In genomic region chr1:32612189-32612881, GRCh38 we compare ENCODE assay signal across 8 cellular contexts. TPM values are rescaled to one million over a fixed set of nuclear protein-coding genes. Genes with fewer than 3 reads are reported as not detected.
DNase-seq lines count a peak whose midpoint lies in the region; ATAC-seq, FAIRE-seq and TF ChIP-seq lines count a peak whose summit lies in the region.

No MANE protein-coding gene starts in this region.

- POLR2A ChIA-PET in naive thymus-derived CD8-positive, alpha-beta T cell (lab: Charles Lee) = interaction anchor here (0.6 to 1.0 kb wide), 3 partner anchors 14 to 184 kb away, joined by 3 to 5 read pairs (median 4); partner anchors contain the start of gene RBBP4

- H3K36me3 Mint-ChIP-seq in naive thymus-derived CD8-positive, alpha-beta T cell = peaks cover 0 to 2% (median 0%) of the 10 kb centered on the region in 3 donors

- H3K79me2 ChIP-seq in Karpas-422 (ENCODE audit: low read length) = no peaks in the 10 kb centered on the region

- no peak overlapping the region for H2AFZ ChIP-seq in Karpas-422 (ENCODE audit: low read length)

- DNase-seq in GM12892 (ENCODE audit: insufficient read length) = peak; percentile 69
- DNase-seq in NCI-H82 treated with DMSO at 0.1 percent for 48 hours (lab: John Stamatoyannopoulos, UW; ENCODE audit: unreplicated experiment) = peak; percentile 45
- DNase-seq in activated effector memory CD4-positive, alpha-beta T cell treated with anti-CD3 and anti-CD28 coated beads, Interleukin-2, amount 50 U/mL, for 16 hours = peak; percentile 80
- peak; percentile 74 for DNase-seq in fibroblast of villous mesenchyme (ENCODE audit: low read depth)
- peak in 9 of 10 donors; percentile 14 to 65 (median 32) for DNase-seq in naive thymus-derived CD8-positive, alpha-beta T cell
- peak; percentile 40 to 59 for DNase-seq in stimulated activated naive CD8-positive, alpha-beta T cell treated with anti-CD3 and anti-CD28 coated beads, Interleukin-15, amount 100 ng/mL, for 72 hours
- no peak for DNase-seq in Karpas-422

- no peak overlapping the region for H3K4me2 ChIP-seq in Karpas-422 (ENCODE audit: low read depth, low read length, poor library complexity, severe bottlenecking)

- peak; percentile 18 for TF ChIP-seq CTCF in fibroblast of villous mesenchyme (IDR thresholded peaks at IDR 0.05; ENCODE audit: insufficient read depth, low read depth, low read length)

- H3K36me3 ChIP-seq in Karpas-422 (ENCODE audit: insufficient read depth, low read length) = no peaks in the 10 kb centered on the region

- no peaks in the 10 kb centered on the region for H3K9me2 ChIP-seq in Karpas-422 (replicated peaks; ENCODE audit: insufficient read depth, low read length)

- H3K27me3 Mint-ChIP-seq in naive thymus-derived CD8-positive, alpha-beta T cell = no peaks in the 10 kb centered on the region
- no peaks in the 10 kb centered on the region for H3K27me3 Mint-ChIP-seq in stimulated activated naive CD8-positive, alpha-beta T cell treated with anti-CD3 and anti-CD28 coated beads, Interleukin-15, amount 100 ng/mL, for 72 hours

- peaks cover 4 to 11% (median 9%) of the 10 kb centered on the region in 4 donors for H3K4me1 Mint-ChIP-seq in naive thymus-derived CD8-positive, alpha-beta T cell
- H3K4me1 Mint-ChIP-seq in stimulated activated naive CD8-positive, alpha-beta T cell treated with anti-CD3 and anti-CD28 coated beads, Interleukin-15, amount 100 ng/mL, for 72 hours = peaks cover 10% of the 10 kb centered on the region

- no peaks in the 10 kb centered on the region for H3K9me3 Mint-ChIP-seq in naive thymus-derived CD8-positive, alpha-beta T cell
- H3K9me3 Mint-ChIP-seq in stimulated activated naive CD8-positive, alpha-beta T cell treated with anti-CD3 and anti-CD28 coated beads, Interleukin-15, amount 100 ng/mL, for 72 hours = no peaks in the 10 kb centered on the region

- peak overlapping the region; percentile 70 to 84 (median 79) for H3K4me3 Mint-ChIP-seq in naive thymus-derived CD8-positive, alpha-beta T cell
- H3K4me3 Mint-ChIP-seq in stimulated activated naive CD8-positive, alpha-beta T cell treated with anti-CD3 and anti-CD28 coated beads, Interleukin-15, amount 100 ng/mL, for 72 hours = peak overlapping the region; percentile 76 to 80

- peak; percentile 86 for FAIRE-seq in GM12892 (lab: Jason Lieb, UNC)

- no peak overlapping the region for H3K27ac ChIP-seq in Karpas-422 (ENCODE audit: low read length)

- H3K27ac Mint-ChIP-seq in naive thymus-derived CD8-positive, alpha-beta T cell = peak overlapping the region in 5 of 10 donors; percentile 1 to 65 (median 36)
- H3K27ac Mint-ChIP-seq in stimulated activated naive CD8-positive, alpha-beta T cell treated with anti-CD3 and anti-CD28 coated beads, Interleukin-15, amount 100 ng/mL, for 72 hours = peak overlapping the region in 1 of 2 donors; percentile 79

- H3K27me3 ChIP-seq in Karpas-422 (ENCODE audit: low read length) = no peaks in the 10 kb centered on the region

- ATAC-seq in HG03139 (IDR thresholded peaks at IDR 0.05; ENCODE audit: unreplicated experiment) = peak; percentile 79
- ATAC-seq in naive thymus-derived CD8-positive, alpha-beta T cell = peak; percentile 91 to 99
- peak; percentile 96 for ATAC-seq in stimulated activated naive CD8-positive, alpha-beta T cell treated with anti-CD3 and anti-CD28 coated beads, Interleukin-15, amount 100 ng/mL, for 72 hours

- 0 out of 2 replicates have a peak, but pooled peaks cover 3% of the 10 kb centered on the region for H3K4me1 ChIP-seq in Karpas-422 (ENCODE audit: low read length)

- no peaks in the 10 kb centered on the region for H3K9me3 ChIP-seq in Karpas-422 (ENCODE audit: low read length)

- H3K4me3 ChIP-seq in fibroblast of villous mesenchyme (ENCODE audit: low read depth, low read length) (peak overlapping the region; percentile 65), Karpas-422 (ENCODE audit: low read length) (no peak overlapping the region)

- no peaks in the 10 kb centered on the region for H4K20me1 ChIP-seq in Karpas-422 (ENCODE audit: insufficient read depth, low read depth, low read length)

- H3K9ac ChIP-seq in Karpas-422 (ENCODE audit: low read length) = no peak overlapping the region

- TF ChIP-seq POLR2A in GM12892 (IDR thresholded peaks at IDR 0.05; ENCODE audit: low read depth, low read length) = peak; percentile 80

RNA-seq across cellular contexts. Expression of gene ZBTB8OS, which starts 38.0 kb away (rescaled TPM):
- 161 TPM for polyA plus RNA-seq in GM12892 (2012; ENCODE audit: missing spikeins)
- total RNA-seq in fibroblast of villous mesenchyme = 34.5 and 44.5 TPM in 2 replicates
- total RNA-seq in naive thymus-derived CD8-positive, alpha-beta T cell = 10 to 100 TPM; 54.3 to 57.2 TPM
- polyA plus RNA-seq in naive thymus-derived CD8-positive, alpha-beta T cell = 10 to 100 TPM; 53.2 to 65.8 (median 65.6) TPM
- 55.1 and 88.3 TPM in 2 replicates for total RNA-seq in Karpas-422 (2014; rRNA removed; shearing (Covaris generic); ENCODE audit: low replicate concordance)

RNA-seq across cellular contexts. Expression of gene RBBP4, which starts 38.7 kb away (rescaled TPM):
- 258 TPM for polyA plus RNA-seq in GM12892 (2012; ENCODE audit: missing spikeins)
- total RNA-seq in fibroblast of villous mesenchyme = 98.9 and 138 TPM in 2 replicates
- total RNA-seq in naive thymus-derived CD8-positive, alpha-beta T cell = 100 to 1,000 TPM; 191 to 193 TPM
- 100 to 1,000 TPM; 226 to 251 (median 231) TPM for polyA plus RNA-seq in naive thymus-derived CD8-positive, alpha-beta T cell
- 204 and 258 TPM in 2 replicates for total RNA-seq in Karpas-422 (2014; rRNA removed; shearing (Covaris generic); ENCODE audit: low replicate concordance)
